ENCODE assay signal across 1 cellular context in the genomic region with DNA sequence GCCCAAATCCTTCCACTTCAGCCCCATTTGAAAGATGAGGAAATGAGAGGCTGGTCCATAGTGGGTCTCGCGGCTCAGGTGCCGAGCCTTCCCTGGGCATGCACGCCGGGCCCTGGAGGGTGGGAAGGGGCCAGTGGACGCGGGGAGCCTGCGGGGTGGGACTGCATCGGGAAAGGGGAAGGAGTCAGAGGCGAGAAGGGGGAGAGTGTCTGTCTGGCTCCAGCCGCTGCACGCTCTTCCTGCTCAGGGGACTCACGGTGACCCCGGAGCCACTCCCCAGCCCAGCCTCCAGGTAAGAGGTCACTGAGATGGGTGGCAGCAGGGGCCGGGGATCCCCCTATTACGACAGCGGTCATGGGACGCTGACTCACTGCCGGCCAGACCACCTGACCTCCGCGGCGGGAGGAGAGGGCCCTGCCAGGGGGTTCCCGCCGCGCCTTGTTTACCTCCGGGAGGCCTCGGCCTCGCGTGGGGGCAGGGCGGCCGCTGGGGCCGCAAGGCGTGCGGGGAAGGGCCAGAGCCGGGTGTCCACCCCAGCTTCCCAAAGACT.
TF ChIP-seq lines count a peak whose summit lies in the region.

No MANE protein-coding gene starts in this region.

TF ChIP-seq in HepG2, 621 proteins besides CTCF, POLR2A, EP300 and RAD21 (continued from another document and continues in another):
- TF ChIP-seq ZNF34 (CRISPR knock-in tag; IDR thresholded peaks at IDR 0.05; ENCODE audit: borderline replicate concordance) (peak; percentile 29; the same call in 1 of the 2 replicates), ATF1 (CRISPR knock-in tag; IDR thresholded peaks at IDR 0.05) (no peak), RXRA (CRISPR knock-in tag; IDR thresholded peaks at IDR 0.05) (peak; percentile 99), CCDC6 (CRISPR knock-in tag; IDR thresholded peaks at IDR 0.05) (peak; percentile 80; the same call in 1 of the 2 replicates), HNF4A (CRISPR knock-in tag; IDR thresholded peaks at IDR 0.05) (peak; percentile 74), CHD4 (IDR thresholded peaks at IDR 0.05; ENCODE audit: borderline replicate concordance, low read length) (no peak), MAZ (IDR thresholded peaks at IDR 0.05; ENCODE audit: borderline replicate concordance, low read depth, low read length) (peak; percentile 82), MAZ (CRISPR knock-in tag; IDR thresholded peaks at IDR 0.05; ENCODE audit: low read depth) (peak; percentile 75), ZNF292 (CRISPR knock-in tag; IDR thresholded peaks at IDR 0.05; ENCODE audit: borderline replicate concordance, low read depth) (peak; percentile 87), ATM (IDR thresholded peaks at IDR 0.05; ENCODE audit: borderline replicate concordance) (no peak), ZNF891 (CRISPR knock-in tag; IDR thresholded peaks at IDR 0.05) (peak; percentile 75), SRSF1 (optimal IDR thresholded peaks at IDR 0.05; ENCODE audit: low read depth, low read length) (no peak), ZNF790 (CRISPR knock-in tag; IDR thresholded peaks at IDR 0.05; ENCODE audit: borderline replicate concordance) (no peak), ZNF772 (CRISPR knock-in tag; IDR thresholded peaks at IDR 0.05) (peak; percentile 61; the same call in 1 of the 2 replicates), ARNT2 (CRISPR knock-in tag; IDR thresholded peaks at IDR 0.05; ENCODE audit: low read depth) (peak; percentile 26; the same call in 1 of the 2 replicates), MTF1 (CRISPR knock-in tag; IDR thresholded peaks at IDR 0.05) (no peak), MED13 (CRISPR knock-in tag; IDR thresholded peaks at IDR 0.05) (peak; percentile 94; the same call in 1 of the 2 replicates), YEATS4 (CRISPR knock-in tag; IDR thresholded peaks at IDR 0.05; ENCODE audit: borderline replicate concordance) (peak; percentile 91), FOXA1 (IDR thresholded peaks at IDR 0.05) (0 out of 2 replicates have a peak, but pooled peaks have one; percentile 13), FOXA1 (CRISPR knock-in tag; IDR thresholded peaks at IDR 0.05) (peak; percentile 98)
- TF ChIP-seq, protein P1, sequence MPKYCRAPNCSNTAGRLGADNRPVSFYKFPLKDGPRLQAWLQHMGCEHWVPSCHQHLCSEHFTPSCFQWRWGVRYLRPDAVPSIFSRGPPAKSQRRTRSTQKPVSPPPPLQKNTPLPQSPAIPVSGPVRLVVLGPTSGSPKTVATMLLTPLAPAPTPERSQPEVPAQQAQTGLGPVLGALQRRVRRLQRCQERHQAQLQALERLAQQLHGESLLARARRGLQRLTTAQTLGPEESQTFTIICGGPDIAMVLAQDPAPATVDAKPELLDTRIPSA (CRISPR knock-in tag; IDR thresholded peaks at IDR 0.05; ENCODE audit: borderline replicate concordance) = 0 out of 2 replicates have a peak, but pooled peaks have one; percentile 84
- TF ChIP-seq, protein P2, sequence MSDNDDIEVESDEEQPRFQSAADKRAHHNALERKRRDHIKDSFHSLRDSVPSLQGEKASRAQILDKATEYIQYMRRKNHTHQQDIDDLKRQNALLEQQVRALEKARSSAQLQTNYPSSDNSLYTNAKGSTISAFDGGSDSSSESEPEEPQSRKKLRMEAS (IDR thresholded peaks at IDR 0.05) = no peak
- TF ChIP-seq, protein P3, sequence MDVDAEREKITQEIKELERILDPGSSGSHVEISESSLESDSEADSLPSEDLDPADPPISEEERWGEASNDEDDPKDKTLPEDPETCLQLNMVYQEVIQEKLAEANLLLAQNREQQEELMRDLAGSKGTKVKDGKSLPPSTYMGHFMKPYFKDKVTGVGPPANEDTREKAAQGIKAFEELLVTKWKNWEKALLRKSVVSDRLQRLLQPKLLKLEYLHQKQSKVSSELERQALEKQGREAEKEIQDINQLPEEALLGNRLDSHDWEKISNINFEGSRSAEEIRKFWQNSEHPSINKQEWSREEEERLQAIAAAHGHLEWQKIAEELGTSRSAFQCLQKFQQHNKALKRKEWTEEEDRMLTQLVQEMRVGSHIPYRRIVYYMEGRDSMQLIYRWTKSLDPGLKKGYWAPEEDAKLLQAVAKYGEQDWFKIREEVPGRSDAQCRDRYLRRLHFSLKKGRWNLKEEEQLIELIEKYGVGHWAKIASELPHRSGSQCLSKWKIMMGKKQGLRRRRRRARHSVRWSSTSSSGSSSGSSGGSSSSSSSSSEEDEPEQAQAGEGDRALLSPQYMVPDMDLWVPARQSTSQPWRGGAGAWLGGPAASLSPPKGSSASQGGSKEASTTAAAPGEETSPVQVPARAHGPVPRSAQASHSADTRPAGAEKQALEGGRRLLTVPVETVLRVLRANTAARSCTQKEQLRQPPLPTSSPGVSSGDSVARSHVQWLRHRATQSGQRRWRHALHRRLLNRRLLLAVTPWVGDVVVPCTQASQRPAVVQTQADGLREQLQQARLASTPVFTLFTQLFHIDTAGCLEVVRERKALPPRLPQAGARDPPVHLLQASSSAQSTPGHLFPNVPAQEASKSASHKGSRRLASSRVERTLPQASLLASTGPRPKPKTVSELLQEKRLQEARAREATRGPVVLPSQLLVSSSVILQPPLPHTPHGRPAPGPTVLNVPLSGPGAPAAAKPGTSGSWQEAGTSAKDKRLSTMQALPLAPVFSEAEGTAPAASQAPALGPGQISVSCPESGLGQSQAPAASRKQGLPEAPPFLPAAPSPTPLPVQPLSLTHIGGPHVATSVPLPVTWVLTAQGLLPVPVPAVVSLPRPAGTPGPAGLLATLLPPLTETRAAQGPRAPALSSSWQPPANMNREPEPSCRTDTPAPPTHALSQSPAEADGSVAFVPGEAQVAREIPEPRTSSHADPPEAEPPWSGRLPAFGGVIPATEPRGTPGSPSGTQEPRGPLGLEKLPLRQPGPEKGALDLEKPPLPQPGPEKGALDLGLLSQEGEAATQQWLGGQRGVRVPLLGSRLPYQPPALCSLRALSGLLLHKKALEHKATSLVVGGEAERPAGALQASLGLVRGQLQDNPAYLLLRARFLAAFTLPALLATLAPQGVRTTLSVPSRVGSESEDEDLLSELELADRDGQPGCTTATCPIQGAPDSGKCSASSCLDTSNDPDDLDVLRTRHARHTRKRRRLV (CRISPR knock-in tag; IDR thresholded peaks at IDR 0.05) = peak; percentile 30
- TF ChIP-seq, protein P4, sequence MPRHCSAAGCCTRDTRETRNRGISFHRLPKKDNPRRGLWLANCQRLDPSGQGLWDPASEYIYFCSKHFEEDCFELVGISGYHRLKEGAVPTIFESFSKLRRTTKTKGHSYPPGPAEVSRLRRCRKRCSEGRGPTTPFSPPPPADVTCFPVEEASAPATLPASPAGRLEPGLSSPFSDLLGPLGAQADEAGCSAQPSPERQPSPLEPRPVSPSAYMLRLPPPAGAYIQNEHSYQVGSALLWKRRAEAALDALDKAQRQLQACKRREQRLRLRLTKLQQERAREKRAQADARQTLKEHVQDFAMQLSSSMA (CRISPR knock-in tag; IDR thresholded peaks at IDR 0.05) = no peak
- TF ChIP-seq, protein P5, sequence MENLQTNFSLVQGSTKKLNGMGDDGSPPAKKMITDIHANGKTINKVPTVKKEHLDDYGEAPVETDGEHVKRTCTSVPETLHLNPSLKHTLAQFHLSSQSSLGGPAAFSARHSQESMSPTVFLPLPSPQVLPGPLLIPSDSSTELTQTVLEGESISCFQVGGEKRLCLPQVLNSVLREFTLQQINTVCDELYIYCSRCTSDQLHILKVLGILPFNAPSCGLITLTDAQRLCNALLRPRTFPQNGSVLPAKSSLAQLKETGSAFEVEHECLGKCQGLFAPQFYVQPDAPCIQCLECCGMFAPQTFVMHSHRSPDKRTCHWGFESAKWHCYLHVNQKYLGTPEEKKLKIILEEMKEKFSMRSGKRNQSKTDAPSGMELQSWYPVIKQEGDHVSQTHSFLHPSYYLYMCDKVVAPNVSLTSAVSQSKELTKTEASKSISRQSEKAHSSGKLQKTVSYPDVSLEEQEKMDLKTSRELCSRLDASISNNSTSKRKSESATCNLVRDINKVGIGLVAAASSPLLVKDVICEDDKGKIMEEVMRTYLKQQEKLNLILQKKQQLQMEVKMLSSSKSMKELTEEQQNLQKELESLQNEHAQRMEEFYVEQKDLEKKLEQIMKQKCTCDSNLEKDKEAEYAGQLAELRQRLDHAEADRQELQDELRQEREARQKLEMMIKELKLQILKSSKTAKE (CRISPR knock-in tag; IDR thresholded peaks at IDR 0.05; ENCODE audit: borderline replicate concordance) = peak; percentile 96
- TF ChIP-seq, protein P6, sequence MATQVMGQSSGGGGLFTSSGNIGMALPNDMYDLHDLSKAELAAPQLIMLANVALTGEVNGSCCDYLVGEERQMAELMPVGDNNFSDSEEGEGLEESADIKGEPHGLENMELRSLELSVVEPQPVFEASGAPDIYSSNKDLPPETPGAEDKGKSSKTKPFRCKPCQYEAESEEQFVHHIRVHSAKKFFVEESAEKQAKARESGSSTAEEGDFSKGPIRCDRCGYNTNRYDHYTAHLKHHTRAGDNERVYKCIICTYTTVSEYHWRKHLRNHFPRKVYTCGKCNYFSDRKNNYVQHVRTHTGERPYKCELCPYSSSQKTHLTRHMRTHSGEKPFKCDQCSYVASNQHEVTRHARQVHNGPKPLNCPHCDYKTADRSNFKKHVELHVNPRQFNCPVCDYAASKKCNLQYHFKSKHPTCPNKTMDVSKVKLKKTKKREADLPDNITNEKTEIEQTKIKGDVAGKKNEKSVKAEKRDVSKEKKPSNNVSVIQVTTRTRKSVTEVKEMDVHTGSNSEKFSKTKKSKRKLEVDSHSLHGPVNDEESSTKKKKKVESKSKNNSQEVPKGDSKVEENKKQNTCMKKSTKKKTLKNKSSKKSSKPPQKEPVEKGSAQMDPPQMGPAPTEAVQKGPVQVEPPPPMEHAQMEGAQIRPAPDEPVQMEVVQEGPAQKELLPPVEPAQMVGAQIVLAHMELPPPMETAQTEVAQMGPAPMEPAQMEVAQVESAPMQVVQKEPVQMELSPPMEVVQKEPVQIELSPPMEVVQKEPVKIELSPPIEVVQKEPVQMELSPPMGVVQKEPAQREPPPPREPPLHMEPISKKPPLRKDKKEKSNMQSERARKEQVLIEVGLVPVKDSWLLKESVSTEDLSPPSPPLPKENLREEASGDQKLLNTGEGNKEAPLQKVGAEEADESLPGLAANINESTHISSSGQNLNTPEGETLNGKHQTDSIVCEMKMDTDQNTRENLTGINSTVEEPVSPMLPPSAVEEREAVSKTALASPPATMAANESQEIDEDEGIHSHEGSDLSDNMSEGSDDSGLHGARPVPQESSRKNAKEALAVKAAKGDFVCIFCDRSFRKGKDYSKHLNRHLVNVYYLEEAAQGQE (IDR thresholded peaks at IDR 0.05; ENCODE audit: borderline replicate concordance in 1 of 2, low read depth in 1 of 2, low read length in 2 of 2) = peak in 1 of 2 experiments; percentile 46; a peak in 1 of 4 replicates
- TF ChIP-seq, protein P7, sequence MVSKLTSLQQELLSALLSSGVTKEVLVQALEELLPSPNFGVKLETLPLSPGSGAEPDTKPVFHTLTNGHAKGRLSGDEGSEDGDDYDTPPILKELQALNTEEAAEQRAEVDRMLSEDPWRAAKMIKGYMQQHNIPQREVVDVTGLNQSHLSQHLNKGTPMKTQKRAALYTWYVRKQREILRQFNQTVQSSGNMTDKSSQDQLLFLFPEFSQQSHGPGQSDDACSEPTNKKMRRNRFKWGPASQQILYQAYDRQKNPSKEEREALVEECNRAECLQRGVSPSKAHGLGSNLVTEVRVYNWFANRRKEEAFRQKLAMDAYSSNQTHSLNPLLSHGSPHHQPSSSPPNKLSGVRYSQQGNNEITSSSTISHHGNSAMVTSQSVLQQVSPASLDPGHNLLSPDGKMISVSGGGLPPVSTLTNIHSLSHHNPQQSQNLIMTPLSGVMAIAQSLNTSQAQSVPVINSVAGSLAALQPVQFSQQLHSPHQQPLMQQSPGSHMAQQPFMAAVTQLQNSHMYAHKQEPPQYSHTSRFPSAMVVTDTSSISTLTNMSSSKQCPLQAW (CRISPR knock-in tag; IDR thresholded peaks at IDR 0.05) = peak; percentile 86
- TF ChIP-seq, protein P8, sequence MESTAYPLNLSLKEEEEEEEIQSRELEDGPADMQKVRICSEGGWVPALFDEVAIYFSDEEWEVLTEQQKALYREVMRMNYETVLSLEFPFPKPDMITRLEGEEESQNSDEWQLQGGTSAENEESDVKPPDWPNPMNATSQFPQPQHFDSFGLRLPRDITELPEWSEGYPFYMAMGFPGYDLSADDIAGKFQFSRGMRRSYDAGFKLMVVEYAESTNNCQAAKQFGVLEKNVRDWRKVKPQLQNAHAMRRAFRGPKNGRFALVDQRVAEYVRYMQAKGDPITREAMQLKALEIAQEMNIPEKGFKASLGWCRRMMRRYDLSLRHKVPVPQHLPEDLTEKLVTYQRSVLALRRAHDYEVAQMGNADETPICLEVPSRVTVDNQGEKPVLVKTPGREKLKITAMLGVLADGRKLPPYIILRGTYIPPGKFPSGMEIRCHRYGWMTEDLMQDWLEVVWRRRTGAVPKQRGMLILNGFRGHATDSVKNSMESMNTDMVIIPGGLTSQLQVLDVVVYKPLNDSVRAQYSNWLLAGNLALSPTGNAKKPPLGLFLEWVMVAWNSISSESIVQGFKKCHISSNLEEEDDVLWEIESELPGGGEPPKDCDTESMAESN (CRISPR knock-in tag; conservative IDR thresholded peaks at IDR 0.05) = peak; percentile 54; the same call in 1 of the 2 replicates
- TF ChIP-seq, protein P9, sequence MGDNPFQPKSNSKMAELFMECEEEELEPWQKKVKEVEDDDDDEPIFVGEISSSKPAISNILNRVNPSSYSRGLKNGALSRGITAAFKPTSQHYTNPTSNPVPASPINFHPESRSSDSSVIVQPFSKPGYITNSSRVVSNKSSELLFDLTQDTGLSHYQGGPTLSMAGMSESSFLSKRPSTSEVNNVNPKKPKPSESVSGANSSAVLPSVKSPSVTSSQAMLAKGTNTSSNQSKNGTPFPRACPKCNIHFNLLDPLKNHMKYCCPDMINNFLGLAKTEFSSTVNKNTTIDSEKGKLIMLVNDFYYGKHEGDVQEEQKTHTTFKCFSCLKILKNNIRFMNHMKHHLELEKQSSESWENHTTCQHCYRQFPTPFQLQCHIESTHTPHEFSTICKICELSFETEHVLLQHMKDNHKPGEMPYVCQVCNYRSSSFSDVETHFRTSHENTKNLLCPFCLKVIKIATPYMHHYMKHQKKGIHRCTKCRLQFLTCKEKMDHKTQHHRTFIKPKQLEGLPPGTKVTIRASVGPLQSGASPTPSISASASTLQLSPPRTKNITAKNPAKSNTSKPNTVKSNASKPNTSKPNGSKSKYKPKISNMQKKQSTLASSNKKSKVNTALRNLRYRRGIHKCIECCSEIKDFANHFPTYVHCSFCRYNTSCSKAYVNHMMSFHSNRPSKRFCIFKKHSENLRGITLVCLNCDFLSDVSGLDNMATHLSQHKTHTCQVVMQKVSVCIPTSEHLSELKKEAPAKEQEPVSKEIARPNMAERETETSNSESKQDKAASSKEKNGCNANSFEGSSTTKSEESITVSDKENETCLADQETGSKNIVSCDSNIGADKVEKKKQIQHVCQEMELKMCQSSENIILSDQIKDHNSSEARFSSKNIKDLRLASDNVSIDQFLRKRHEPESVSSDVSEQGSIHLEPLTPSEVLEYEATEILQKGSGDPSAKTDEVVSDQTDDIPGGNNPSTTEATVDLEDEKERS (CRISPR knock-in tag; IDR thresholded peaks at IDR 0.05) = 0 out of 2 replicates have a peak, but pooled peaks have one; percentile 56
- TF ChIP-seq, protein P10, sequence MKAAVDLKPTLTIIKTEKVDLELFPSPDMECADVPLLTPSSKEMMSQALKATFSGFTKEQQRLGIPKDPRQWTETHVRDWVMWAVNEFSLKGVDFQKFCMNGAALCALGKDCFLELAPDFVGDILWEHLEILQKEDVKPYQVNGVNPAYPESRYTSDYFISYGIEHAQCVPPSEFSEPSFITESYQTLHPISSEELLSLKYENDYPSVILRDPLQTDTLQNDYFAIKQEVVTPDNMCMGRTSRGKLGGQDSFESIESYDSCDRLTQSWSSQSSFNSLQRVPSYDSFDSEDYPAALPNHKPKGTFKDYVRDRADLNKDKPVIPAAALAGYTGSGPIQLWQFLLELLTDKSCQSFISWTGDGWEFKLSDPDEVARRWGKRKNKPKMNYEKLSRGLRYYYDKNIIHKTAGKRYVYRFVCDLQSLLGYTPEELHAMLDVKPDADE (CRISPR knock-in tag; IDR thresholded peaks at IDR 0.05) = no peak; the same call in 1 of the 2 replicates
